8 cellular contexts compared by ENCODE assay signal in genomic region chr19:10517760-10518443, GRCh38.
DNase-seq lines count a peak whose midpoint lies in the region; ATAC-seq and FAIRE-seq lines count a peak whose summit lies in the region.

No MANE protein-coding gene starts in this region.

- ATAC-seq in HG03139 (IDR thresholded peaks at IDR 0.05; ENCODE audit: unreplicated experiment): no peak
- no peak for ATAC-seq in HG02798 (IDR thresholded peaks at IDR 0.05; ENCODE audit: poor library complexity, unreplicated experiment)
- no peak for ATAC-seq in GM18909 (IDR thresholded peaks at IDR 0.05; ENCODE audit: poor library complexity, unreplicated experiment)

- no peak for FAIRE-seq in RCC 7860 (lab: Jason Lieb, UNC)

- DNase-seq in stimulated activated CD4-positive, alpha-beta T cell treated with anti-CD3 and anti-CD28 coated beads, Interleukin-15, amount 100 ng/mL, for 24 hours: peak; percentile 19
- DNase-seq in stimulated activated CD4-positive, alpha-beta T cell treated with anti-CD3 and anti-CD28 coated beads, Interleukin-4, amount 100 ng/mL, for 24 hours: no peak
- DNase-seq in RCC 7860 (ENCODE audit: low spot score): peak; percentile 17
- DNase-seq in ecto neural progenitor cell (ENCODE audit: low spot score): peak; percentile 64
- peak; percentile 62 for DNase-seq in midbrain (lab: John Stamatoyannopoulos, UW)
